ENCODE assay signal across 17 cellular contexts in the genomic region with DNA sequence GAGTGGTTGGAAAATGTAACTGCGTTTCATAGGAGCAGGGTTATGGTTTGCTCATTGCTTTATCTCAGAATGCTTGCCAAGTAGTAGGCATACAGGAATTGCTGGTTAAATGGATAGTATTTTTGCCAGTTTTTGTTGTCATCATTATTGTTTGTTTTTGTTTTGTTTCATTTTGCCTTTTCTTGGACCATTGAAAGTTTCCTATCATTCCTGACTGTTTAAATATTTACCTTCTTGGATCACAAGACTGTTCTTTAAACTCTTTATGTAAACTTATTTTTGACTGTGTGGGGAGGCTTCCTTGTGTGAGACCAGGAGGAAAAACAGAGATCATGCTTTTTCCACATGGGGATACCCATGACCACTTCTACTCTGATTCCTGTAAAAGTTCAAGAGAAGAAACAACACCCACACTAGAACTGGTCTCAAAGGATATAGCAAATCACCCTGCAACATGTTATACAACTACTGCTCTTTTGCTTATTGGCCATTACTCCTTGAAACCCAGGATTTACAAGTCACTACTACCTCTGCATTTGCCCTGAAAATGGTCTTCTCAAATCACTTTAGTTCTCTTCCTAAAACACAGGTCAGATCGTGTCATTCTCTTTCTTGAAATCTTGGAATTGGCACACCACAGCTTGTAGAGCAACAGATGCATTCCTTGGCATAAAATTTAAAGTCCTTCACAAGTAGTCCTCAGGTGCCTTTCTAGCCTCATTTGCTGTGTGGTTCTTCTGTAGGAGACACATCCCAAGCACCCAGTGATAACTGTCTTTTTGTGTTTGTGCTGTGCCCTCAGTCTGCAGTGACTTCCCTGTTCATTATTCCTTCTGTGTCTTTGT. TPM values are rescaled to one million over a fixed set of nuclear protein-coding genes. Genes with fewer than 3 reads are reported as not detected.
DNase-seq lines count a peak whose midpoint lies in the region; ATAC-seq and TF ChIP-seq lines count a peak whose summit lies in the region.
"Had no signal": no experiment of that assay in that cellular context is flagged by ENCODE, and none has a peak within 500 bp of the region (broad histone marks: within the 10 kb centered on the region; RNA-seq: fewer than 3 reads in every experiment).

No MANE protein-coding gene starts in this region.

- intact Hi-C loops in left ventricle myocardium inferior (cut with micrococcal nuclease) (no loop called here), left ventricle myocardium superior (cut with micrococcal nuclease) (no loop called here), colonic mucosa (cut with DNase I) (loop anchor here (5.0 kb wide), 1 partner anchor 43 kb away; no protein-coding TSS in a partner anchor)

- H3K27me3 Mint-ChIP-seq in type B pancreatic cell: no peaks in the 10 kb centered on the region
- H3K27me3 Mint-ChIP-seq: activated naive CD8-positive, alpha-beta T cell; T-cell had no signal

- TF ChIP-seq CTCF in left ventricle myocardium inferior (IDR thresholded peaks at IDR 0.05; ENCODE audit: borderline replicate concordance) (no peak), colonic mucosa (IDR thresholded peaks at IDR 0.05) (no peak), type B pancreatic cell (conservative IDR thresholded peaks at IDR 0.05) (no peak)

- no peak for DNase-seq in left ventricle myocardium inferior
- no peak for DNase-seq in left ventricle myocardium superior
- no peak for DNase-seq in colonic mucosa
- DNase-seq in mucosa of gallbladder (ENCODE audit: low spot score): peak; percentile 47
- DNase-seq in type B pancreatic cell (ENCODE audit: extremely low spot score, unreplicated experiment): no peak
- DNase-seq in kidney glomerular epithelial cell (lab: John Stamatoyannopoulos, UW): no peak
- DNase-seq: activated CD4-positive, alpha-beta T cell treated with anti-CD3 and anti-CD28 coated beads, Interleukin-2, amount 50 U/mL, for 1 hour; DMS79; foreskin fibroblast; MG63; NCI-H2171 treated with DMSO at 0.1 percent for 48 hours; stimulated activated CD8-positive, alpha-beta memory T cell treated with anti-CD3 and anti-CD28 coated beads, Interleukin-4, amount 100 ng/mL, for 48 hours; T-cell had no signal

- H3K27ac Mint-ChIP-seq in type B pancreatic cell: no peak overlapping the region
- H3K27ac Mint-ChIP-seq: activated naive CD8-positive, alpha-beta T cell; T-cell had no signal

- H3K27me3 ChIP-seq in left ventricle myocardium inferior (ENCODE audit: low read depth) (no peaks in the 10 kb centered on the region), colonic mucosa (no peaks in the 10 kb centered on the region)
- H3K27me3 ChIP-seq: MG63 had no signal

- ATAC-seq in left ventricle myocardium superior (no peak), GM19023 (IDR thresholded peaks at IDR 0.05; ENCODE audit: unreplicated experiment) (no peak), esophagus mucosa (no peak)
- ATAC-seq: T-cell had no signal

- peaks cover 4% of the 10 kb centered on the region for H3K9me3 Mint-ChIP-seq in type B pancreatic cell
- H3K9me3 Mint-ChIP-seq: T-cell had no signal

- peaks cover 41% of the 10 kb centered on the region for H3K4me1 Mint-ChIP-seq in type B pancreatic cell (ENCODE audit: unreplicated experiment)

- H3K27ac ChIP-seq in left ventricle myocardium inferior (replicated peaks) (peak overlapping the region; percentile 43), colonic mucosa (peak overlapping the region; percentile 65)
- H3K27ac ChIP-seq: HL-60 had no signal

- H3K9me3 ChIP-seq in left ventricle myocardium inferior (replicated peaks): no peaks in the 10 kb centered on the region
- no peaks in the 10 kb centered on the region for H3K9me3 ChIP-seq in colonic mucosa
- H3K9me3 ChIP-seq: MG63 had no signal

- H3K9ac ChIP-seq in colonic mucosa (ENCODE audit: low read depth in 2 of 2, low read length in 2 of 2): peak overlapping the region in 1 of 2 donors; percentile 48

- H3K4me1 ChIP-seq in left ventricle myocardium inferior (peaks cover 84% of the 10 kb centered on the region), colonic mucosa (peaks cover 18% of the 10 kb centered on the region)

- H3K36me3 Mint-ChIP-seq in type B pancreatic cell: peaks cover 7% of the 10 kb centered on the region
- H3K36me3 Mint-ChIP-seq: T-cell had no signal

- peak overlapping the region; percentile 5 for H3K4me3 Mint-ChIP-seq in type B pancreatic cell
- H3K4me3 Mint-ChIP-seq: activated naive CD8-positive, alpha-beta T cell; T-cell had no signal

- H3K4me3 ChIP-seq in left ventricle myocardium inferior: no peak overlapping the region
- H3K4me3 ChIP-seq in colonic mucosa: no peak overlapping the region
- H3K4me3 ChIP-seq: MG63 had no signal

- H3K36me3 ChIP-seq in left ventricle myocardium inferior (no peaks in the 10 kb centered on the region), colonic mucosa (no peaks in the 10 kb centered on the region)
- H3K36me3 ChIP-seq: MG63 had no signal

RNA-seq across cellular contexts. Expression of a gene that starts 51.3 kb away (rescaled TPM):
- total RNA-seq in left ventricle myocardium inferior (44.0 TPM), left ventricle myocardium superior (50.7 TPM), colonic mucosa (10 to 100 TPM; 56.2 to 89.6 TPM), mucosa of gallbladder (63.0 TPM), type B pancreatic cell (ENCODE audit: low replicate concordance) (31.0 and 36.5 TPM in 2 replicates), esophagus mucosa (10.2 TPM)
